12 cellular contexts compared by ENCODE assay signal in genomic region chr9:92724528-92725265, GRCh38. TPM values are rescaled to one million over a fixed set of nuclear protein-coding genes. Genes with fewer than 3 reads are reported as not detected.
A peak's percentile ranks its signal among the peaks of the same experiment; 100 is the strongest.
DNase-seq lines count a peak whose midpoint lies in the region; FAIRE-seq and TF ChIP-seq lines count a peak whose summit lies in the region.
"Had no signal": no experiment of that assay in that cellular context is flagged by ENCODE, and none has a peak within 500 bp of the region (broad histone marks: within the 10 kb centered on the region; RNA-seq: fewer than 3 reads in every experiment).

No MANE protein-coding gene starts in this region.

- TF ChIP-seq RAD21 in H1 (IDR thresholded peaks at IDR 0.05 in 1 of 2, conservative IDR thresholded peaks at IDR 0.05 in 1 of 2; ENCODE audit: low read depth in 2 of 2, low read length in 2 of 2) = no peak

- H4K20me1 ChIP-seq in H1 (replicated peaks in 1 of 2; ENCODE audit: control insufficient read depth in 1 of 2, insufficient read depth in 2 of 2, low read length in 2 of 2) (peaks cover 13 to 22% of the 10 kb centered on the region in 2 experiments), smooth muscle cell (ENCODE audit: low read depth) (peaks cover 72% of the 10 kb centered on the region)

- DNase-seq in T-helper 2 cell treated with Interferon-gamma antibody and Interleukin-4, amounts not matched to agents 5 μg/mL and 100 μg/mL, for 36 hours (ENCODE audit: low spot score) = no peak
- DNase-seq in T-helper 2 cell (no peak), NCI-H345 (lab: John Stamatoyannopoulos, UW) (peak; percentile 83), H1 (ENCODE audit: low read depth in 1 of 2, low spot score in 2 of 2) (peak in 1 of 2 experiments; percentile 35), smooth muscle cell (lab: John Stamatoyannopoulos, UW; ENCODE audit: unreplicated experiment) (no peak), activated gamma-delta T cell treated with Interleukin-2 at 50 U/mL for 16 hours (no peak), GM10248 (ENCODE audit: extremely low spot score) (no peak), globus pallidus (ENCODE audit: low spot score) (no peak)
- DNase-seq: activated CD4-positive, alpha-beta T cell treated with anti-CD3 and anti-CD28 coated beads, Interleukin-2, amount 10 ng/mL, durations not matched to agents 24 days and 14 days; amygdala; NCI-H2171 treated with DMSO at 0.1 percent for 48 hours; SJCRH30 had no signal

- H2BK5ac ChIP-seq in H1 (ENCODE audit: low read depth, low read length) = peak overlapping the region; percentile 79; the same call in 1 of the 2 replicates

- H3K14ac ChIP-seq in H1 (ENCODE audit: insufficient read length) = no peak overlapping the region

- H3K4me2 ChIP-seq in H1 (ENCODE audit: insufficient read depth in 1 of 2, low read depth in 2 of 2, low read length in 2 of 2) (no peak overlapping the region), smooth muscle cell (no peak overlapping the region)

- no peak overlapping the region for H3K18ac ChIP-seq in H1 (ENCODE audit: extremely low read depth, low read length)

- no peak overlapping the region for H2AK5ac ChIP-seq in H1 (ENCODE audit: low read depth, low read length)

- H3K9ac ChIP-seq in H1 (replicated peaks in 1 of 4; ENCODE audit: extremely low read depth in 1 of 4, low read depth in 3 of 4, low read length in 3 of 4) (no peak overlapping the region), smooth muscle cell (ENCODE audit: low read depth) (no peak overlapping the region)

- no peak overlapping the region; the same call in 1 of the 2 replicates for H4K8ac ChIP-seq in H1 (ENCODE audit: extremely low read depth, insufficient read depth, low read length)

- 89% methylated on average over 10 of the region's 10 CpGs; no CpG with 5 or more reads in 1 of the 2 experiments for WGBS in H1 (ENCODE audit: extremely low coverage in 1 of 2, insufficient coverage in 1 of 2, insufficient read length in 1 of 2, insufficient replicate concordance in 2 of 2, low coverage in 1 of 2, low lambda C conversion rate in 2 of 2, missing lambda C conversion rate in 1 of 2), 2 experiments
- WGBS in smooth muscle cell (ENCODE audit: low lambda C conversion rate) = over 99% methylated on average over 10 of the region's 10 CpGs

- CTCF ChIA-PET in H1 (lab: Charles Lee; ENCODE audit: partially characterized antibody) = interaction anchor here (0.7 to 11.5 kb wide), 4 partner anchors 9 to 65 kb away, joined by 3 to 142 read pairs (median 5); no protein-coding TSS in a partner anchor
- CTCF ChIA-PET in GM10248 (lab: Yijun Ruan, JAX) = interaction anchor here (1.3 to 6.4 kb wide), 3 partner anchors 9 to 66 kb away, joined by 5 to 56 read pairs (median 6); no protein-coding TSS in a partner anchor

- no peak for TF ChIP-seq POLR2A in H1 (IDR thresholded peaks at IDR 0.05; ENCODE audit: control extremely low read depth in 1 of 2, low read depth in 2 of 2, low read length in 2 of 2)

- H3K36me3 ChIP-seq in H1 (ENCODE audit: control insufficient read depth in 2 of 4, insufficient read depth in 4 of 4, low read length in 3 of 4) (peaks cover 10 to 24% (median 17%) of the 10 kb centered on the region in 4 experiments), smooth muscle cell (ENCODE audit: low read depth) (no peaks in the 10 kb centered on the region)

- H2BK120ac ChIP-seq in H1 (replicated peaks; ENCODE audit: low read depth, low read length) = no peak overlapping the region

- peak overlapping the region; percentile 16 for H3K27ac Mint-ChIP-seq in T-helper 2 cell treated with Interferon-gamma antibody and Interleukin-4, amounts not matched to agents 5 μg/mL and 100 μg/mL, for 36 hours
- H3K27ac Mint-ChIP-seq: activated CD4-positive, alpha-beta T cell treated with anti-CD3 and anti-CD28 coated beads, Interleukin-2, amount 10 ng/mL, durations not matched to agents 24 days and 14 days had no signal

- TF ChIP-seq EP300 in H1 (IDR thresholded peaks at IDR 0.05; ENCODE audit: borderline replicate concordance in 1 of 2, low read depth in 2 of 2, low read length in 2 of 2) = no peak

- H2BK12ac ChIP-seq in H1 (ENCODE audit: low read depth, low read length) = no peak overlapping the region

- H3K4ac ChIP-seq in H1 (replicated peaks; ENCODE audit: insufficient read length, low read depth, low read length) = no peak overlapping the region

- H3K9me3 ChIP-seq in H1 (ENCODE audit: insufficient read depth in 2 of 2, low read depth in 1 of 2, low read length in 1 of 2) (no peaks in the 10 kb centered on the region), smooth muscle cell (replicated peaks; ENCODE audit: low read depth) (no peaks in the 10 kb centered on the region)
- H3K9me3 ChIP-seq: SJCRH30 had no signal

- H2BK20ac ChIP-seq in H1 (ENCODE audit: low read length) = no peak overlapping the region

- no peaks in the 10 kb centered on the region; a peak in 1 of 4 replicates for H3K79me2 ChIP-seq in H1 (ENCODE audit: control insufficient read depth in 1 of 2, insufficient read depth in 2 of 2, low read length in 2 of 2)
- peaks cover 4% of the 10 kb centered on the region for H3K79me2 ChIP-seq in smooth muscle cell (ENCODE audit: low read depth)

- H4K5ac ChIP-seq in H1 (ENCODE audit: insufficient read length, low read depth, low read length) = no peak overlapping the region

- no peak overlapping the region for H2BK15ac ChIP-seq in H1 (ENCODE audit: low read length)

- H2AFZ ChIP-seq in H1 (ENCODE audit: low read length) (no peak overlapping the region), smooth muscle cell (ENCODE audit: low read depth) (no peak overlapping the region)

- H3K4me3 Mint-ChIP-seq in T-helper 2 cell treated with Interferon-gamma antibody and Interleukin-4, amounts not matched to agents 5 μg/mL and 100 μg/mL, for 36 hours = no peak overlapping the region
- H3K4me3 Mint-ChIP-seq: activated CD4-positive, alpha-beta T cell treated with anti-CD3 and anti-CD28 coated beads, Interleukin-2, amount 10 ng/mL, durations not matched to agents 24 days and 14 days had no signal

- FAIRE-seq in H1 (lab: Jason Lieb, UNC) = no peak

- peaks cover 23% of the 10 kb centered on the region for H3K36me3 Mint-ChIP-seq in T-helper 2 cell treated with Interferon-gamma antibody and Interleukin-4, amounts not matched to agents 5 μg/mL and 100 μg/mL, for 36 hours (ENCODE audit: low read depth)

- peaks cover 9% of the 10 kb centered on the region for H3K79me1 ChIP-seq in H1 (ENCODE audit: low read depth, low read length)

- H3K27me3 ChIP-seq in H1 (replicated peaks in 1 of 4; ENCODE audit: control insufficient read depth in 3 of 4, extremely low read depth in 1 of 4, insufficient read depth in 3 of 4, low read length in 3 of 4) = no peaks in the 10 kb centered on the region
- H3K27me3 ChIP-seq in smooth muscle cell (ENCODE audit: low read depth) = no peaks in the 10 kb centered on the region
- H3K27me3 ChIP-seq: SJCRH30 had no signal

- H3K4me1 ChIP-seq in H1 (replicated peaks in 1 of 4; ENCODE audit: control insufficient read depth in 3 of 4, insufficient read depth in 4 of 4, low read length in 3 of 4) (no peaks in the 10 kb centered on the region; a peak in 1 of 7 replicates), smooth muscle cell (ENCODE audit: low read depth) (no peaks in the 10 kb centered on the region)

- H3K27ac ChIP-seq in H1 (ENCODE audit: low read depth, low read length) = no peak overlapping the region
- H3K27ac ChIP-seq in smooth muscle cell (ENCODE audit: low read depth) = peak overlapping the region; percentile 89
- H3K27ac ChIP-seq: SJCRH30 had no signal

- H3K23ac ChIP-seq in H1 (ENCODE audit: insufficient read length) = no peak overlapping the region

- H3K9me3 Mint-ChIP-seq in T-helper 2 cell treated with Interferon-gamma antibody and Interleukin-4, amounts not matched to agents 5 μg/mL and 100 μg/mL, for 36 hours = no peaks in the 10 kb centered on the region
- H3K9me3 Mint-ChIP-seq: activated CD4-positive, alpha-beta T cell treated with anti-CD3 and anti-CD28 coated beads, Interleukin-2, amount 10 ng/mL, durations not matched to agents 24 days and 14 days had no signal

- TF ChIP-seq CTCF in H1 (IDR thresholded peaks at IDR 0.05; ENCODE audit: control extremely low read depth in 1 of 3, insufficient read depth in 1 of 3, low read depth in 1 of 3, low read length in 3 of 3) (no peak), smooth muscle cell (IDR thresholded peaks at IDR 0.05; ENCODE audit: borderline replicate concordance, insufficient read depth, poor library complexity, severe bottlenecking) (no peak), GM10248 (IDR thresholded peaks at IDR 0.05; ENCODE audit: control extremely low read depth, extremely low read depth, low read depth, missing control alignments) (no peak)

- H4K91ac ChIP-seq in H1 (replicated peaks; ENCODE audit: insufficient read length, low read length) = no peak overlapping the region

- no peaks in the 10 kb centered on the region for H3F3A ChIP-seq in smooth muscle cell (ENCODE audit: low read depth)

- no peaks in the 10 kb centered on the region for H3K23me2 ChIP-seq in H1 (ENCODE audit: low read depth, low read length)

- no peaks in the 10 kb centered on the region for H3K27me3 Mint-ChIP-seq in T-helper 2 cell treated with Interferon-gamma antibody and Interleukin-4, amounts not matched to agents 5 μg/mL and 100 μg/mL, for 36 hours (ENCODE audit: low read depth)
- H3K27me3 Mint-ChIP-seq: activated CD4-positive, alpha-beta T cell treated with anti-CD3 and anti-CD28 coated beads, Interleukin-2, amount 10 ng/mL, durations not matched to agents 24 days and 14 days had no signal

- no peak overlapping the region for H3K56ac ChIP-seq in H1 (replicated peaks; ENCODE audit: insufficient read length, low read depth, low read length)

- H3K4me1 Mint-ChIP-seq in T-helper 2 cell treated with Interferon-gamma antibody and Interleukin-4, amounts not matched to agents 5 μg/mL and 100 μg/mL, for 36 hours (ENCODE audit: low read depth) = peaks cover 2% of the 10 kb centered on the region

- POLR2A ChIA-PET in H1 (lab: Charles Lee; ENCODE audit: partially characterized antibody) (interaction anchor here (0.6 kb wide), 1 partner anchor 449 kb away, joined by 3 read pairs; no protein-coding TSS in a partner anchor), GM10248 (lab: Yijun Ruan, JAX) (no interaction called here)

- H3K4me3 ChIP-seq in H1 (ENCODE audit: extremely low read depth in 1 of 4, insufficient read depth in 2 of 4, low read depth in 3 of 4, low read length in 4 of 4) (no peak overlapping the region), smooth muscle cell (no peak overlapping the region)
- H3K4me3 ChIP-seq: SJCRH30 had no signal

RNA-seq across cellular contexts. Expression of gene BICD2, which starts 39.9 kb away (rescaled TPM):
- total RNA-seq in H1 (2021; fragmentation: NEBNext Ultra II Directional; extraction: Animal tissue kit (Norgen Biotek cat#: 25700)) = 22.8 and 22.9 TPM in 2 replicates
- polyA plus RNA-seq in H1 (2011; rRNA removed) (6.6 and 9.7 TPM in 2 replicates), smooth muscle cell (27.5 and 28.1 TPM in 2 replicates)
- polyA plus RNA-seq in H1 (2011; cell fraction: cytosol; rRNA removed) = 6.7 TPM
- polyA plus RNA-seq in H1 (2011; cell fraction: nucleus; rRNA removed) = 9.6 TPM
- 11.7 to 13.9 TPM (median 12.5 TPM) in 4 replicates for polyA plus RNA-seq in H1 (2012, experiment 1 of 2)
- polyA plus RNA-seq in H1 (2012, experiment 2 of 2) = 4.3 TPM
- 12.0 TPM for polyA plus RNA-seq in H1 (2013, experiment 1 of 2)
- 12.8 TPM for polyA plus RNA-seq in H1 (2013, experiment 2 of 2)
- polyA minus RNA-seq in H1 (2011; rRNA and poly(A)+ RNA removed) = 12.8 and 13.2 TPM in 2 replicates
- 10.7 TPM for polyA minus RNA-seq in H1 (2011; cell fraction: cytosol; rRNA and poly(A)+ RNA removed)
- polyA minus RNA-seq in H1 (2011; cell fraction: nucleus; rRNA and poly(A)+ RNA removed) = 14.0 TPM
- 29.1 and 32.2 TPM in 2 replicates for total RNA-seq in smooth muscle cell

RNA-seq across cellular contexts. Expression of gene IPPK, which starts 54.8 kb away (rescaled TPM):
- total RNA-seq in H1 (2021; fragmentation: NEBNext Ultra II Directional; extraction: Animal tissue kit (Norgen Biotek cat#: 25700)) = 10.5 and 11.4 TPM in 2 replicates
- polyA plus RNA-seq in H1 (2011; rRNA removed) = 13.6 and 16.0 TPM in 2 replicates
- 13.7 TPM for polyA plus RNA-seq in H1 (2011; cell fraction: cytosol; rRNA removed)
- 20.8 TPM for polyA plus RNA-seq in H1 (2011; cell fraction: nucleus; rRNA removed)
- 8.4 to 11.4 TPM (median 9.9 TPM) in 4 replicates for polyA plus RNA-seq in H1 (2012, experiment 1 of 2)
- 4.4 TPM for polyA plus RNA-seq in H1 (2012, experiment 2 of 2)
- polyA plus RNA-seq in H1 (2013, experiment 1 of 2) = 5.3 TPM
- 4.4 TPM for polyA plus RNA-seq in H1 (2013, experiment 2 of 2)
- polyA minus RNA-seq in H1 (2011; rRNA and poly(A)+ RNA removed) = 38.5 and 39.0 TPM in 2 replicates
- polyA minus RNA-seq in H1 (2011; cell fraction: cytosol; rRNA and poly(A)+ RNA removed) = 11.1 TPM
- 10.5 TPM for polyA minus RNA-seq in H1 (2011; cell fraction: nucleus; rRNA and poly(A)+ RNA removed)
- 20.6 and 22.1 TPM in 2 replicates for total RNA-seq in smooth muscle cell
- polyA plus RNA-seq in smooth muscle cell = 9.4 and 13.1 TPM in 2 replicates
